In the genomic region with DNA sequence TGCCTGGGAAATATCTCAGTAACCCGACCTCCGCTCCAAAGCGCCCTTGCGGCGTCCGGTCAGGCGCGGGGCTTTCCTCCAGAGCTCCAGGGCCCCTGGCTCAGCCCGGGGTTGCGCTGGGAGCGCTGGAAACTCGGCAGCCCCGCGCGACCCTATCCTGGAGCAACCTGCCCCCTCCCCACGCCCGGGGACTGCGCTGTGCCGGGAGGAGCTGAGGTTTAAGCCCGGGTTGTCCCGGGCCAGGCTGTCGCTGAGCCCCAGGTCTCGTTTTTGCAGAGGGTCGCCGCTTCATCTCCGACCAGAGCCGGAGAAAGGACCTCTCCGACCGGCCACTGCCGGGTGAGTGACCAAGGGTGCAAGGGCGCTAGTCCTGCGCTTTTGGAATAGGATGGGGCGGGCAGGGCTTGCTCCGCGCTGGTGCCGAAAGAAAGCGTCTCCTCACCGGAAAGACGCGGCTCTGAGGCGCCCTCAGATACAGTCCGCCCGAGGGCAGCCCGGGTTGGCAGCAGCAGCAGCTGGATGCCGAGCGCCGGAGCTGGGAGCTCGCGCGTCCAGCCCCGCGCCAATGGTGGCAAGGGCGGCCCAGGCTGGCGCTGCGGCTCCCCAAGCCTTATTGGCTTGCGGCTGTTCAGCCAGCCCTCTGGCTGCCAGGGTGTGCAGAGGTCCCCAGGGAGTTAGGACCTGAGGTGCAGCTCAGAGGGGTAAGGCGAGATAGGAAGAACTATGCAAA, we compare ENCODE assay signal across 8 cellular contexts. TPM values are rescaled to one million over a fixed set of nuclear protein-coding genes. Genes with fewer than 3 reads are reported as not detected.
DNase-seq lines count a peak whose midpoint lies in the region; ATAC-seq lines count a peak whose summit lies in the region.

No MANE protein-coding gene starts in this region.

- H3K36me3 ChIP-seq in BLaER1 treated with 17β-estradiol and CSF1 and Interleukin-3, amounts not matched to agents 10 nM and 100 nM: no peaks in the 10 kb centered on the region
- H3K36me3 ChIP-seq in NT2/D1 (ENCODE audit: insufficient read depth, insufficient read length, low read length): no peaks in the 10 kb centered on the region

- H3K36me3 Mint-ChIP-seq in naive thymus-derived CD8-positive, alpha-beta T cell: peaks cover 0 to 7% (median 5%) of the 10 kb centered on the region in 3 donors

- no peak overlapping the region for H3K27ac Mint-ChIP-seq in naive thymus-derived CD8-positive, alpha-beta T cell
- H3K27ac Mint-ChIP-seq in stimulated activated naive CD8-positive, alpha-beta T cell treated with anti-CD3 and anti-CD28 coated beads, Interleukin-15, amount 100 ng/mL, for 72 hours: peak overlapping the region in 1 of 2 donors; percentile 21

- peak overlapping the region; percentile 64 to 81 (median 72) for H3K4me2 ChIP-seq in BLaER1 treated with 17β-estradiol and CSF1 and Interleukin-3, amounts not matched to agents 10 nM and 100 nM

- H3K4me1 ChIP-seq in BLaER1 treated with 17β-estradiol and CSF1 and Interleukin-3, amounts not matched to agents 10 nM and 100 nM: peaks cover 5 to 41% (median 24%) of the 10 kb centered on the region in 10 experiments; a peak in 17 of 20 replicates
- H3K4me1 ChIP-seq in NT2/D1 (ENCODE audit: insufficient read depth, insufficient read length): no peaks in the 10 kb centered on the region

- H3K4me1 Mint-ChIP-seq in naive thymus-derived CD8-positive, alpha-beta T cell: peaks cover 2 to 11% (median 9%) of the 10 kb centered on the region in 4 donors
- no peaks in the 10 kb centered on the region for H3K4me1 Mint-ChIP-seq in stimulated activated naive CD8-positive, alpha-beta T cell treated with anti-CD3 and anti-CD28 coated beads, Interleukin-15, amount 100 ng/mL, for 72 hours

- peaks cover 0 to 22% (median 10%) of the 10 kb centered on the region in 11 experiments; a peak in 13 of 22 replicates for H3K9me3 ChIP-seq in BLaER1 treated with 17β-estradiol and CSF1 and Interleukin-3, amounts not matched to agents 10 nM and 100 nM (replicated peaks in 1 of 11)
- no peaks in the 10 kb centered on the region for H3K9me3 ChIP-seq in NT2/D1 (ENCODE audit: insufficient read depth, low read length)

- H3K9me3 Mint-ChIP-seq in naive thymus-derived CD8-positive, alpha-beta T cell: peaks cover 0 to 12% (median 4%) of the 10 kb centered on the region in 9 donors
- H3K9me3 Mint-ChIP-seq in stimulated activated naive CD8-positive, alpha-beta T cell treated with anti-CD3 and anti-CD28 coated beads, Interleukin-15, amount 100 ng/mL, for 72 hours: peaks cover 7 to 12% of the 10 kb centered on the region in 2 donors

- H4K20me1 ChIP-seq in BLaER1 treated with 17β-estradiol and CSF1 and Interleukin-3, amounts not matched to agents 10 nM and 100 nM: no peaks in the 10 kb centered on the region

- POLR2A ChIA-PET in naive thymus-derived CD8-positive, alpha-beta T cell (lab: Charles Lee): interaction anchor here (1.0 to 2.9 kb wide), 2 partner anchors 26 to 90 kb away, joined by 3 to 8 read pairs; a partner anchor contains a TSS

- peak overlapping the region in 6 of 11 experiments; percentile 13 to 56 (median 38); a peak in 7 of 22 replicates for H3K9ac ChIP-seq in BLaER1 treated with 17β-estradiol and CSF1 and Interleukin-3, amounts not matched to agents 10 nM and 100 nM
- H3K9ac ChIP-seq in NT2/D1 (ENCODE audit: insufficient read length, low read depth): peak overlapping the region; percentile 85

- H3K4me3 ChIP-seq in BLaER1 treated with 17β-estradiol and CSF1 and Interleukin-3, amounts not matched to agents 10 nM and 100 nM: peak overlapping the region; percentile 30 to 58 (median 48); a peak in 19 of 20 replicates
- H3K4me3 ChIP-seq in NT2/D1 (ENCODE audit: insufficient read length, low read depth): peak overlapping the region; percentile 71

- H3K27me3 ChIP-seq in BLaER1 treated with 17β-estradiol and CSF1 and Interleukin-3, amounts not matched to agents 10 nM and 100 nM: peaks cover 0 to 8% (median 0%) of the 10 kb centered on the region in 11 experiments; a peak in 2 of 22 replicates
- H3K27me3 ChIP-seq in NT2/D1 (ENCODE audit: insufficient read depth, insufficient read length): peaks cover 42% of the 10 kb centered on the region

- peak; percentile 85 for DNase-seq in NT2/D1 (ENCODE audit: low read depth, low spot score)
- DNase-seq in activated T-helper 1 cell treated with anti-CD3 and anti-CD28 coated beads, Interleukin-2, amount 50 U/mL, for 16 hours (ENCODE audit: low read depth in 1 of 2, low spot score in 1 of 2): peak; percentile 26 to 33
- DNase-seq in fibroblast of peridontal ligament (ENCODE audit: extremely low read depth): peak; percentile 35
- DNase-seq in naive thymus-derived CD8-positive, alpha-beta T cell: peak; percentile 12 to 70 (median 50)
- peak; percentile 69 to 72 for DNase-seq in stimulated activated naive CD8-positive, alpha-beta T cell treated with anti-CD3 and anti-CD28 coated beads, Interleukin-15, amount 100 ng/mL, for 72 hours

- ATAC-seq in GM19372 (IDR thresholded peaks at IDR 0.05; ENCODE audit: low read depth, unreplicated experiment) (peak; percentile 86), HG03457 (IDR thresholded peaks at IDR 0.05; ENCODE audit: unreplicated experiment) (peak; percentile 98)
- peak; percentile 97 for ATAC-seq in naive thymus-derived CD8-positive, alpha-beta T cell
- ATAC-seq in stimulated activated naive CD8-positive, alpha-beta T cell treated with anti-CD3 and anti-CD28 coated beads, Interleukin-15, amount 100 ng/mL, for 72 hours: peak; percentile 97

- peak overlapping the region; percentile 60 to 89 (median 80) for H3K4me3 Mint-ChIP-seq in naive thymus-derived CD8-positive, alpha-beta T cell
- peak overlapping the region; percentile 81 to 87 for H3K4me3 Mint-ChIP-seq in stimulated activated naive CD8-positive, alpha-beta T cell treated with anti-CD3 and anti-CD28 coated beads, Interleukin-15, amount 100 ng/mL, for 72 hours

- H3K27ac ChIP-seq in BLaER1 treated with 17β-estradiol and CSF1 and Interleukin-3, amounts not matched to agents 10 nM and 100 nM: peak overlapping the region in 1 of 11 experiments; percentile 47; a peak in 1 of 22 replicates

- H3K27me3 Mint-ChIP-seq in naive thymus-derived CD8-positive, alpha-beta T cell: peaks cover 19 to 44% (median 33%) of the 10 kb centered on the region in 5 donors
- H3K27me3 Mint-ChIP-seq in stimulated activated naive CD8-positive, alpha-beta T cell treated with anti-CD3 and anti-CD28 coated beads, Interleukin-15, amount 100 ng/mL, for 72 hours: peaks cover 35% of the 10 kb centered on the region

RNA-seq across cellular contexts. Expression of a gene that starts 1.5 kb away (rescaled TPM):
- total RNA-seq in naive thymus-derived CD8-positive, alpha-beta T cell: under 1 TPM; 0.21 to 0.36 TPM
- under 1 TPM in 2 of 3 donors, not detected in 1; 0.20 to 0.21 TPM for polyA plus RNA-seq in naive thymus-derived CD8-positive, alpha-beta T cell

RNA-seq across cellular contexts. Expression of a gene that starts 26.0 kb away (rescaled TPM):
- 10 to 100 TPM; 30.2 to 30.3 TPM for total RNA-seq in naive thymus-derived CD8-positive, alpha-beta T cell
- 10 to 100 TPM; 16.6 to 19.7 (median 19.2) TPM for polyA plus RNA-seq in naive thymus-derived CD8-positive, alpha-beta T cell

RNA-seq across cellular contexts. Expression of a gene that starts 26.2 kb away (rescaled TPM):
- 10 to 100 TPM; 56.8 to 58.3 TPM for total RNA-seq in naive thymus-derived CD8-positive, alpha-beta T cell
- 10 to 100 TPM; 51.4 to 64.6 (median 52.9) TPM for polyA plus RNA-seq in naive thymus-derived CD8-positive, alpha-beta T cell

Comparison
In these comparisons a context has a peak if more than half of its experiments do, and no peak if none do; other contexts are left out.
1. DNase-seq: peak in every context shown above with its lines; median percentile 85 in NT2/D1; 70 in stimulated activated naive CD8-positive, alpha-beta T cell treated with anti-CD3 and anti-CD28 coated beads, Interleukin-15, amount 100 ng/mL, for 72 hours; 50 in naive thymus-derived CD8-positive, alpha-beta T cell; 35 in fibroblast of peridontal ligament; 30 in activated T-helper 1 cell treated with anti-CD3 and anti-CD28 coated beads, Interleukin-2, amount 50 U/mL, for 16 hours.